Comparison of ENCODE assay signal across 21 cellular contexts in genomic region chr2:113857454-113857853, GRCh38. TPM values are rescaled to one million over a fixed set of nuclear protein-coding genes. Genes with fewer than 3 reads are reported as not detected.
DNase-seq lines count a peak whose midpoint lies in the region; ATAC-seq and TF ChIP-seq lines count a peak whose summit lies in the region.
"Had no signal": no experiment of that assay in that cellular context is flagged by ENCODE, and none has a peak within 500 bp of the region (broad histone marks: within the 10 kb centered on the region; RNA-seq: fewer than 3 reads in every experiment).

No MANE protein-coding gene starts in this region.

- H4K20me1 ChIP-seq in BLaER1 = no peaks in the 10 kb centered on the region

- H3K9me3 Mint-ChIP-seq in IgD-negative memory B cell = peaks cover 0 to 3% (median 0%) of the 10 kb centered on the region in 3 donors
- H3K9me3 Mint-ChIP-seq: CD8-positive, alpha-beta memory T cell; endodermal cell; T-helper 2 cell treated with Interferon-gamma antibody and Interleukin-4, amounts not matched to agents 5 μg/mL and 100 μg/mL, for 36 hours had no signal

- intact Hi-C loops in left lung (cut with DNase I) = no loop called here

- H3K4me3 Mint-ChIP-seq in IgD-negative memory B cell = peak overlapping the region; percentile 46 to 87 (median 62)
- H3K4me3 Mint-ChIP-seq: CD8-positive, alpha-beta memory T cell; endodermal cell; T-helper 2 cell treated with Interferon-gamma antibody and Interleukin-4, amounts not matched to agents 5 μg/mL and 100 μg/mL, for 36 hours had no signal

- peak; percentile 47 for ATAC-seq in left lung
- ATAC-seq in GM18511 (IDR thresholded peaks at IDR 0.05; ENCODE audit: unreplicated experiment) = no peak
- ATAC-seq: HepG2 had no signal

- no peaks in the 10 kb centered on the region for H3K9me3 ChIP-seq in BLaER1
- no peaks in the 10 kb centered on the region for H3K9me3 ChIP-seq in left lung
- H3K9me3 ChIP-seq: right atrium auricular region had no signal

- DNase-seq in SIG-M5 (lab: John Stamatoyannopoulos, UW) = peak; percentile 36
- DNase-seq in left lung = no peak
- no peak for DNase-seq in erythroblast (lab: John Stamatoyannopoulos, UW)
- DNase-seq in NCI-H187 treated with DMSO at 0.1 percent for 48 hours (lab: John Stamatoyannopoulos, UW) = no peak
- no peak for DNase-seq in middle frontal gyrus (ENCODE audit: extremely low spot score, low spot score)
- DNase-seq: activated CD4-positive, alpha-beta T cell treated with anti-CD3 and anti-CD28 coated beads for 4 hours; activated CD8-positive, alpha-beta memory T cell treated with anti-CD3 and anti-CD28 coated beads, Interleukin-2, amount 50 U/mL, for 48 hours; activated gamma-delta T cell treated with Interleukin-2 at 50 U/mL for 16 hours; anterior cingulate cortex; CD8-positive, alpha-beta memory T cell; endodermal cell; islet precursor cell; NCI-H1105; NCI-H2171 treated with DMSO at 0.1 percent for 48 hours had no signal

- H3K27ac ChIP-seq in BLaER1 (no peak overlapping the region), left lung (peak overlapping the region in 1 of 2 donors; percentile 81)
- H3K27ac ChIP-seq: hepatocyte, right atrium auricular region had no signal

- peaks cover 44% of the 10 kb centered on the region for H3K4me1 ChIP-seq in BLaER1
- peaks cover 0 to 16% of the 10 kb centered on the region in 2 donors for H3K4me1 ChIP-seq in left lung
- H3K4me1 ChIP-seq: right atrium auricular region had no signal

- H3K36me3 Mint-ChIP-seq in IgD-negative memory B cell = peaks cover 2% of the 10 kb centered on the region

- H3K4me3 ChIP-seq in BLaER1 (no peak overlapping the region), left lung (no peak overlapping the region)
- H3K4me3 ChIP-seq: hepatocyte, right atrium auricular region had no signal

- peaks cover 1% of the 10 kb centered on the region for H3K27me3 Mint-ChIP-seq in IgD-negative memory B cell

- TF ChIP-seq CTCF in left lung (IDR thresholded peaks at IDR 0.05) = no peak

- peak overlapping the region; percentile 71 to 85 (median 78) for H3K27ac Mint-ChIP-seq in IgD-negative memory B cell
- H3K27ac Mint-ChIP-seq: endodermal cell; T-helper 2 cell treated with Interferon-gamma antibody and Interleukin-4, amounts not matched to agents 5 μg/mL and 100 μg/mL, for 36 hours had no signal

- H3K4me2 ChIP-seq in BLaER1 = peak overlapping the region; percentile 8; the same call in 1 of the 2 replicates
- H3K4me2 ChIP-seq: hepatocyte had no signal

- H3K36me3 ChIP-seq in BLaER1 = no peaks in the 10 kb centered on the region
- no peaks in the 10 kb centered on the region for H3K36me3 ChIP-seq in left lung
- H3K36me3 ChIP-seq: right atrium auricular region had no signal

- H3K27me3 ChIP-seq in BLaER1 (no peaks in the 10 kb centered on the region), left lung (no peaks in the 10 kb centered on the region)
- H3K27me3 ChIP-seq: hepatocyte, right atrium auricular region had no signal

- H3K4me1 Mint-ChIP-seq in IgD-negative memory B cell = peaks cover 55 to 65% (median 59%) of the 10 kb centered on the region in 3 donors
- H3K4me1 Mint-ChIP-seq: CD8-positive, alpha-beta memory T cell; endodermal cell had no signal

- TF ChIP-seq POLR2A in erythroblast (IDR thresholded peaks at IDR 0.05; ENCODE audit: low read length) = no peak

- no peak overlapping the region for H3K9ac ChIP-seq in BLaER1

RNA-seq across cellular contexts. Expression of gene ACTR3, which starts 32.4 kb away (rescaled TPM):
- polyA plus RNA-seq in IgD-negative memory B cell = 432 TPM
- 100 to 1,000 TPM; 213 to 324 TPM for total RNA-seq in left lung
